ENCODE assay signal across 24 cellular contexts in genomic region chr2:45379399-45380087, GRCh38.
"Had no signal": no experiment of that assay in that cellular context is flagged by ENCODE, and none has a peak within 500 bp of the region (broad histone marks: within the 10 kb centered on the region; RNA-seq: fewer than 3 reads in every experiment).

No MANE protein-coding gene starts in this region.

- ATAC-seq: activated CD4-positive, alpha-beta T cell treated with anti-CD3 and anti-CD28 coated beads for 36 hours; activated CD8-positive, alpha-beta memory T cell treated with anti-CD3 and anti-CD28 coated beads, Interleukin-2, amount 10 ng/mL, durations not matched to agents 7 days and 5 days; activated CD8-positive, alpha-beta T cell treated with anti-CD3 and anti-CD28 coated beads, Interleukin-2, amount 10 ng/mL, durations not matched to agents 7 days and 5 days; activated naive CD8-positive, alpha-beta T cell treated with anti-CD3 and anti-CD28 coated beads, Interleukin-2, amount 50 U/mL, for 24 hours; body of pancreas; naive thymus-derived CD8-positive, alpha-beta T cell; stimulated activated naive CD8-positive, alpha-beta T cell treated with anti-CD3 and anti-CD28 coated beads, Interleukin-15, Interleukin-2, amounts not matched to agents 100 U/mL and 50 U/mL, for 24 hours had no signal

- H2AFZ ChIP-seq: parathyroid adenoma had no signal

- H3K4me3 ChIP-seq: body of pancreas, cardiac muscle cell, coronary artery, dorsolateral prefrontal cortex, heart left ventricle, psoas muscle, spleen, upper lobe of left lung, vagina had no signal

- H3K36me3 ChIP-seq: cardiac muscle cell, heart left ventricle, spleen, upper lobe of left lung, vagina had no signal

- H3K4me1 ChIP-seq: parathyroid adenoma, psoas muscle, spleen, upper lobe of left lung, vagina had no signal

- H3K79me2 ChIP-seq: parathyroid adenoma had no signal

- DNase-seq: activated CD4-positive, alpha-beta T cell treated with anti-CD3 and anti-CD28 coated beads for 36 hours; activated CD4-positive, CD25-positive, alpha-beta regulatory T cell; activated CD8-positive, alpha-beta memory T cell treated with anti-CD3 and anti-CD28 coated beads, Interleukin-2, amount 10 ng/mL, durations not matched to agents 7 days and 5 days; activated CD8-positive, alpha-beta T cell treated with anti-CD3 and anti-CD28 coated beads, Interleukin-2, amount 10 ng/mL, durations not matched to agents 7 days and 5 days; activated naive CD8-positive, alpha-beta T cell treated with anti-CD3 and anti-CD28 coated beads, Interleukin-2, amount 50 U/mL, for 24 hours; activated T-cell treated with anti-CD3 and anti-CD28 coated beads, Interleukin-2, amount 50 U/mL, for 48 hours; body of pancreas; dorsolateral prefrontal cortex; effector memory CD4-positive, alpha-beta T cell; erythroblast; foreskin fibroblast; heart left ventricle; mammary epithelial cell; naive thymus-derived CD8-positive, alpha-beta T cell; occipital lobe; psoas muscle; spleen; stimulated activated naive CD8-positive, alpha-beta T cell treated with anti-CD3 and anti-CD28 coated beads, Interleukin-15, Interleukin-2, amounts not matched to agents 100 U/mL and 50 U/mL, for 24 hours; T-helper 1 cell; upper lobe of left lung had no signal

- H3K9me3 ChIP-seq: body of pancreas, upper lobe of left lung, vagina had no signal

- H3K27ac ChIP-seq: body of pancreas, cardiac muscle cell, coronary artery, dorsolateral prefrontal cortex, heart left ventricle, parathyroid adenoma, psoas muscle, spleen, upper lobe of left lung, vagina had no signal

- H3K27me3 ChIP-seq: body of pancreas, cardiac muscle cell, dorsolateral prefrontal cortex, heart left ventricle, spleen, upper lobe of left lung, vagina had no signal
